1 cellular context compared by ENCODE assay signal in genomic region chr5:168313596-168314204, GRCh38.
TF ChIP-seq lines count a peak whose summit lies in the region.

No MANE protein-coding gene starts in this region.

TF ChIP-seq in H1, 55 proteins besides CTCF, POLR2A, EP300 and RAD21:
- no peak for TF ChIP-seq KDM5A (IDR thresholded peaks at IDR 0.05; ENCODE audit: low read length)
- TF ChIP-seq SP2 (IDR thresholded peaks at IDR 0.05; ENCODE audit: low read length): no peak
- TF ChIP-seq BCL11A (IDR thresholded peaks at IDR 0.05; ENCODE audit: low read depth in 2 of 2, low read length in 2 of 2): no peak
- TF ChIP-seq CTBP2 (IDR thresholded peaks at IDR 0.05; ENCODE audit: borderline replicate concordance, insufficient read depth, insufficient read length, low read length): no peak
- no peak for TF ChIP-seq RFX5 (IDR thresholded peaks at IDR 0.05; ENCODE audit: borderline replicate concordance, low read depth, low read length)
- no peak for TF ChIP-seq MAFK (IDR thresholded peaks at IDR 0.05; ENCODE audit: low read depth, low read length)
- TF ChIP-seq SP1 (IDR thresholded peaks at IDR 0.05; ENCODE audit: low read depth, low read length): no peak
- no peak for TF ChIP-seq SIRT6 (IDR thresholded peaks at IDR 0.05; ENCODE audit: low read length)
- no peak for TF ChIP-seq TEAD4 (IDR thresholded peaks at IDR 0.05; ENCODE audit: low read depth, low read length)
- TF ChIP-seq CBX5 (IDR thresholded peaks at IDR 0.05; ENCODE audit: low read depth, low read length): no peak
- no peak for TF ChIP-seq BRCA1 (IDR thresholded peaks at IDR 0.05; ENCODE audit: low read depth, low read length)
- no peak for TF ChIP-seq ATF2 (IDR thresholded peaks at IDR 0.05; ENCODE audit: low read length)
- TF ChIP-seq NRF1 (IDR thresholded peaks at IDR 0.05; ENCODE audit: low read depth, low read length): no peak
